1 cellular context compared by ENCODE assay signal in the genomic region with DNA sequence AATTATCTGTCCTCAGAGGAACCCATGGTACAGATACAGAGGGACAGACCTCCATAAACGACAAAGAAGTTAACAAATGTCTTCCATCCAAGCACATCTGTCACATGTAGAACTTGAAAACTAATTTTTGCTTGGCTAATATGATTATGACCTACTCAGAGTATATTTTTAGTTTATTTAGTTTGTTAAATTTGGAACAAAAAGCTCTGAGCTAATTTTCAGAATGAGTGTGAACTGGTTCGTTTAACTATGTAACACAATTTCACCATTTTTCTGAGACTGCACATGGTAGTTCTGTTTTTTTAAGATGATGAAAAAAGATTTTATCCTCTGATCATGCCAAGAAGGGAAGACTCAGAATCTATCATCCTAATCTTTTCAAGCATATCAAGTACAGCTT.
TF ChIP-seq lines count a peak whose summit lies in the region.

No MANE protein-coding gene starts in this region.

TF ChIP-seq in GM12878, 131 proteins besides CTCF, POLR2A, EP300 and RAD21 (continued from another document):
- TF ChIP-seq, protein P1, sequence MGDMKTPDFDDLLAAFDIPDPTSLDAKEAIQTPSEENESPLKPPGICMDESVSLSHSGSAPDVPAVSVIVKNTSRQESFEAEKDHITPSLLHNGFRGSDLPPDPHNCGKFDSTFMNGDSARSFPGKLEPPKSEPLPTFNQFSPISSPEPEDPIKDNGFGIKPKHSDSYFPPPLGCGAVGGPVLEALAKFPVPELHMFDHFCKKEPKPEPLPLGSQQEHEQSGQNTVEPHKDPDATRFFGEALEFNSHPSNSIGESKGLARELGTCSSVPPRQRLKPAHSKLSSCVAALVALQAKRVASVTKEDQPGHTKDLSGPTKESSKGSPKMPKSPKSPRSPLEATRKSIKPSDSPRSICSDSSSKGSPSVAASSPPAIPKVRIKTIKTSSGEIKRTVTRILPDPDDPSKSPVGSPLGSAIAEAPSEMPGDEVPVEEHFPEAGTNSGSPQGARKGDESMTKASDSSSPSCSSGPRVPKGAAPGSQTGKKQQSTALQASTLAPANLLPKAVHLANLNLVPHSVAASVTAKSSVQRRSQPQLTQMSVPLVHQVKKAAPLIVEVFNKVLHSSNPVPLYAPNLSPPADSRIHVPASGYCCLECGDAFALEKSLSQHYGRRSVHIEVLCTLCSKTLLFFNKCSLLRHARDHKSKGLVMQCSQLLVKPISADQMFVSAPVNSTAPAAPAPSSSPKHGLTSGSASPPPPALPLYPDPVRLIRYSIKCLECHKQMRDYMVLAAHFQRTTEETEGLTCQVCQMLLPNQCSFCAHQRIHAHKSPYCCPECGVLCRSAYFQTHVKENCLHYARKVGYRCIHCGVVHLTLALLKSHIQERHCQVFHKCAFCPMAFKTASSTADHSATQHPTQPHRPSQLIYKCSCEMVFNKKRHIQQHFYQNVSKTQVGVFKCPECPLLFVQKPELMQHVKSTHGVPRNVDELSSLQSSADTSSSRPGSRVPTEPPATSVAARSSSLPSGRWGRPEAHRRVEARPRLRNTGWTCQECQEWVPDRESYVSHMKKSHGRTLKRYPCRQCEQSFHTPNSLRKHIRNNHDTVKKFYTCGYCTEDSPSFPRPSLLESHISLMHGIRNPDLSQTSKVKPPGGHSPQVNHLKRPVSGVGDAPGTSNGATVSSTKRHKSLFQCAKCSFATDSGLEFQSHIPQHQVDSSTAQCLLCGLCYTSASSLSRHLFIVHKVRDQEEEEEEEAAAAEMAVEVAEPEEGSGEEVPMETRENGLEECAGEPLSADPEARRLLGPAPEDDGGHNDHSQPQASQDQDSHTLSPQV (IDR thresholded peaks at IDR 0.05) = 0 out of 2 replicates have a peak, but pooled peaks have one; percentile 14
- no peak for TF ChIP-seq BCL3 (IDR thresholded peaks at IDR 0.05; ENCODE audit: borderline replicate concordance, insufficient read depth, low read depth, low read length, poor library complexity, severe bottlenecking)
- no peak for TF ChIP-seq LARP7 (IDR thresholded peaks at IDR 0.05)
- TF ChIP-seq, protein P2, sequence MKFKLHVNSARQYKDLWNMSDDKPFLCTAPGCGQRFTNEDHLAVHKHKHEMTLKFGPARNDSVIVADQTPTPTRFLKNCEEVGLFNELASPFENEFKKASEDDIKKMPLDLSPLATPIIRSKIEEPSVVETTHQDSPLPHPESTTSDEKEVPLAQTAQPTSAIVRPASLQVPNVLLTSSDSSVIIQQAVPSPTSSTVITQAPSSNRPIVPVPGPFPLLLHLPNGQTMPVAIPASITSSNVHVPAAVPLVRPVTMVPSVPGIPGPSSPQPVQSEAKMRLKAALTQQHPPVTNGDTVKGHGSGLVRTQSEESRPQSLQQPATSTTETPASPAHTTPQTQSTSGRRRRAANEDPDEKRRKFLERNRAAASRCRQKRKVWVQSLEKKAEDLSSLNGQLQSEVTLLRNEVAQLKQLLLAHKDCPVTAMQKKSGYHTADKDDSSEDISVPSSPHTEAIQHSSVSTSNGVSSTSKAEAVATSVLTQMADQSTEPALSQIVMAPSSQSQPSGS (IDR thresholded peaks at IDR 0.05; ENCODE audit: low read length) = peak; percentile 72
- TF ChIP-seq SREBF2 (IDR thresholded peaks at IDR 0.05; ENCODE audit: low read length) = no peak
- TF ChIP-seq ATF3 (IDR thresholded peaks at IDR 0.05; ENCODE audit: borderline replicate concordance, extremely low read depth, low read depth, low read length) = no peak
- TF ChIP-seq IKZF2 (IDR thresholded peaks at IDR 0.05) = no peak
- no peak for TF ChIP-seq NBN (IDR thresholded peaks at IDR 0.05)
- no peak for TF ChIP-seq STAT3 (IDR thresholded peaks at IDR 0.05; ENCODE audit: low read depth, low read length)
- TF ChIP-seq HCFC1 (IDR thresholded peaks at IDR 0.05; ENCODE audit: low read length) = no peak
- TF ChIP-seq SREBF1 (IDR thresholded peaks at IDR 0.05; ENCODE audit: low read length) = no peak
- no peak for TF ChIP-seq PML (IDR thresholded peaks at IDR 0.05; ENCODE audit: low read length)
- TF ChIP-seq HDAC2 (IDR thresholded peaks at IDR 0.05) = no peak
- peak; percentile 77; the same call in 1 of the 2 replicates for TF ChIP-seq NFIC (IDR thresholded peaks at IDR 0.05; ENCODE audit: low read depth, low read length)
- TF ChIP-seq SPI1 (IDR thresholded peaks at IDR 0.05; ENCODE audit: borderline replicate concordance, insufficient read depth, low read depth, low read length) = no peak
- TF ChIP-seq MYB (IDR thresholded peaks at IDR 0.05; ENCODE audit: borderline replicate concordance, low read depth, low read length) = no peak
- TF ChIP-seq MEF2A (IDR thresholded peaks at IDR 0.05; ENCODE audit: insufficient read depth, low read depth, low read length) = peak; percentile 86
